In genomic region chr14:71764701-71765347, GRCh38 we compare ENCODE assay signal across 1 cellular context.
TF ChIP-seq lines count a peak whose summit lies in the region.

No MANE protein-coding gene starts in this region.

TF ChIP-seq in A549, 52 proteins besides CTCF, POLR2A, EP300 and RAD21 (continued from another document):
- no peak for TF ChIP-seq CBX8 (IDR thresholded peaks at IDR 0.05)
- TF ChIP-seq HES2 (IDR thresholded peaks at IDR 0.05), result no peak
TF ChIP-seq in A549: peak in this region for 0.
